In genomic region chr4:15765306-15765705, GRCh38 we compare ENCODE assay signal across 1 cellular context.
TF ChIP-seq lines count a peak whose summit lies in the region.

No MANE protein-coding gene starts in this region.

TF ChIP-seq in GM23338, 12 proteins besides CTCF, POLR2A, EP300 and RAD21 (continued from another document):
- TF ChIP-seq ZNF462 (CRISPR knock-in tag; IDR thresholded peaks at IDR 0.05) (no peak), STAT1 (IDR thresholded peaks at IDR 0.05; ENCODE audit: unreplicated experiment) (no peak), EZH2phosphoT487 (IDR thresholded peaks at IDR 0.05; ENCODE audit: unreplicated experiment) (no peak), POLR2AphosphoS5 (IDR thresholded peaks at IDR 0.05; ENCODE audit: low read depth) (no peak), NANOG (IDR thresholded peaks at IDR 0.05; ENCODE audit: borderline replicate concordance) (no peak), REST (IDR thresholded peaks at IDR 0.05; ENCODE audit: unreplicated experiment) (no peak), CREB1 (CRISPR knock-in tag; IDR thresholded peaks at IDR 0.05; ENCODE audit: low read depth) (no peak), ZNF331 (CRISPR knock-in tag; IDR thresholded peaks at IDR 0.05; ENCODE audit: low read depth) (no peak), EZH2 (IDR thresholded peaks at IDR 0.05; ENCODE audit: low read depth, unreplicated experiment) (no peak)
TF ChIP-seq in GM23338: peak in this region for 0.
